8 cellular contexts compared by ENCODE assay signal in the genomic region with DNA sequence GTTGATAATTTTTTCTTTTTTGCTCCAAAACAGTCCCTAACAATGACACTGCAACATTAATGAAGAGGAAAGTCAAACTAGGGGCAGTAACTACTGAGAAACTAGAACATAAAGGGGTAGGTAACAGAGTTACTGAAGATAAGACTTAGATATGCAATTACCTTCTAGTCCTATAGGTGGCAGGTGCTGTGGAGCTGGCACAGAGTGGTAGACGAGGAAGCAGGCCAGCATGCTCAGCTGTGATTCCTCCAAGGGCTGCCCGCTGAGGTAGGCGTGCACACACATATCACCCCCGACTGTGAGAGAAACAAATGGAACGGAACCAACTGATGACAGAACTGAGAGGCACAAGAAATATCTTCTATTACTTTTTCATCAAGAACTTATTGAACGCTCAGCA.
DNase-seq lines count a peak whose midpoint lies in the region; ATAC-seq, FAIRE-seq and TF ChIP-seq lines count a peak whose summit lies in the region.
"Not testable (repeated sequence)": the region's sequence is repeated elsewhere in the genome, so short reads cannot be mapped to it uniquely, and the experiment has no call there.

No MANE protein-coding gene starts in this region.

- DNase-seq in GM18507 (ENCODE audit: extremely low spot score, insufficient read length, low read depth); PC-3; activated T-cell treated with anti-CD3 and anti-CD28 coated beads, Interleukin-2, amount 50 U/mL, for 72 hours; glutamatergic neuron; memory B cell (ENCODE audit: low spot score in 2 of 2); type B pancreatic cell (ENCODE audit: extremely low spot score, unreplicated experiment): not testable (repeated sequence)

- intact Hi-C loops in PC-3 (cut with micrococcal nuclease), result not testable (repeated sequence)

- H3K27me3 Mint-ChIP-seq in activated T-cell treated with anti-CD3 and anti-CD28 coated beads, Interleukin-2, amount 50 U/mL, for 72 hours (ENCODE audit: low read depth); glutamatergic neuron (ENCODE audit: unreplicated experiment); memory B cell; type B pancreatic cell: not testable (repeated sequence)

- not testable (repeated sequence) for H3K36me3 ChIP-seq in PC-3 (ENCODE audit: low read depth, low read length)

- not testable (repeated sequence) for H2AFZ ChIP-seq in PC-3 (ENCODE audit: low read length)

- not testable (repeated sequence) for H3K9me2 ChIP-seq in PC-3 (replicated peaks; ENCODE audit: low read length)

- not testable (repeated sequence) for TF ChIP-seq CTCF in PC-3 (conservative IDR thresholded peaks at IDR 0.05; ENCODE audit: low read depth, low read length)
- TF ChIP-seq CTCF in glutamatergic neuron (IDR thresholded peaks at IDR 0.05; ENCODE audit: partially characterized antibody, unreplicated experiment) (peak; percentile 11), type B pancreatic cell (conservative IDR thresholded peaks at IDR 0.05) (peak; percentile 47)

- H3K36me3 Mint-ChIP-seq in activated T-cell treated with anti-CD3 and anti-CD28 coated beads, Interleukin-2, amount 50 U/mL, for 72 hours (ENCODE audit: insufficient read depth in 2 of 2); glutamatergic neuron (ENCODE audit: unreplicated experiment); type B pancreatic cell: not testable (repeated sequence)
- H3K36me3 Mint-ChIP-seq in memory B cell, result peaks cover 10% of the 10 kb centered on the region

- not testable (repeated sequence) for BruUV-seq in PC-3 (replicated peaks; lab: Mats Ljungman, UMichigan)

- not testable (repeated sequence) for H3K4me1 ChIP-seq in PC-3 (ENCODE audit: insufficient read depth, low read length)

- not testable (repeated sequence) for H3K4me1 Mint-ChIP-seq in activated T-cell treated with anti-CD3 and anti-CD28 coated beads, Interleukin-2, amount 50 U/mL, for 72 hours (ENCODE audit: low read depth); glutamatergic neuron (ENCODE audit: low read depth, unreplicated experiment); memory B cell; type B pancreatic cell (ENCODE audit: unreplicated experiment)

- H3K27ac ChIP-seq in PC-3 (ENCODE audit: low read length), result not testable (repeated sequence)

- POLR2A ChIA-PET in PC-3 (lab: Charles Lee; ENCODE audit: unreplicated experiment), result not testable (repeated sequence)

- peak; percentile 69 for ATAC-seq in GM21526 (IDR thresholded peaks at IDR 0.05; ENCODE audit: low FRiP score, unreplicated experiment)
- ATAC-seq in HG03135 (IDR thresholded peaks at IDR 0.05; ENCODE audit: unreplicated experiment), result peak; percentile 81
- peak; percentile 77 for ATAC-seq in PC-3
- ATAC-seq in activated T-cell treated with anti-CD3 and anti-CD28 coated beads, Interleukin-2, amount 50 U/mL, for 72 hours (replicated peaks in 1 of 2), result peak; percentile 58 to 64
- ATAC-seq in memory B cell (ENCODE audit: low read depth), result peak; percentile 69

- H3K4me2 ChIP-seq in PC-3 (ENCODE audit: low read length), result not testable (repeated sequence)

- not testable (repeated sequence) for H3K27ac Mint-ChIP-seq in activated T-cell treated with anti-CD3 and anti-CD28 coated beads, Interleukin-2, amount 50 U/mL, for 72 hours; glutamatergic neuron (ENCODE audit: unreplicated experiment); memory B cell; type B pancreatic cell

- FAIRE-seq in GM18507 (lab: Jason Lieb, UNC), result peak; percentile 65

- H3K4me3 Mint-ChIP-seq in activated T-cell treated with anti-CD3 and anti-CD28 coated beads, Interleukin-2, amount 50 U/mL, for 72 hours; glutamatergic neuron (ENCODE audit: unreplicated experiment); memory B cell; type B pancreatic cell: not testable (repeated sequence)

- H3K79me2 ChIP-seq in PC-3 (ENCODE audit: low read length), result not testable (repeated sequence)

- H3F3A ChIP-seq in PC-3 (ENCODE audit: low read length, unreplicated experiment), result not testable (repeated sequence)

- CTCF ChIA-PET in PC-3 (lab: Charles Lee), result not testable (repeated sequence)

- not testable (repeated sequence) for H3K9me3 Mint-ChIP-seq in activated T-cell treated with anti-CD3 and anti-CD28 coated beads, Interleukin-2, amount 50 U/mL, for 72 hours; glutamatergic neuron (ENCODE audit: unreplicated experiment); memory B cell; type B pancreatic cell

- not testable (repeated sequence) for H4K20me1 ChIP-seq in PC-3 (ENCODE audit: low read length)

- H3K9me3 ChIP-seq in PC-3 (ENCODE audit: low read length), result not testable (repeated sequence)

- H3K27me3 ChIP-seq in PC-3 (ENCODE audit: low read length), result not testable (repeated sequence)

- not testable (repeated sequence) for H3K4me3 ChIP-seq in PC-3 (ENCODE audit: low read length)

- not testable (repeated sequence) for H3K9ac ChIP-seq in PC-3 (ENCODE audit: low read length)
